Comparison of ENCODE assay signal across 1 cellular context in the genomic region with DNA sequence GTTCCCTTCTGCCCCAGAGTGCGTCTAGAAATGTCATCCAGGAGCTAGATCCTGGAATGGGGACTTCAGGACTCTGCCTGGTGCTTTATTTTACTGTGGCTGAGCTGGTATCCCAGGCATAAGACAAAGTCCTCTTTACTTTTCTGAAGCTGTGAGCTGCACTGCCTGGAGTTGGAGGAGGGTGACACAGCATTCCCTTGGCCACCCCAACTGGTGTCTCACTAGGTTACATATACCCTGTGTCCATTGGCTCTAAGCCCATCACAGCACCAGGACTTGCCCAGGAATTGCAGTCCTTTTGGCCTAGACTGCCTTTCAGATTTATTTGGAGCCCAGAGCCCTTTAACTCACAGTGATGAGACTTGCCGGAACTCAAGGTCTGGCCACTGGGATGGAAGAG.
TF ChIP-seq lines count a peak whose summit lies in the region.

No MANE protein-coding gene starts in this region.

TF ChIP-seq in HepG2, 621 proteins besides CTCF, POLR2A, EP300 and RAD21:
- TF ChIP-seq, protein P1, sequence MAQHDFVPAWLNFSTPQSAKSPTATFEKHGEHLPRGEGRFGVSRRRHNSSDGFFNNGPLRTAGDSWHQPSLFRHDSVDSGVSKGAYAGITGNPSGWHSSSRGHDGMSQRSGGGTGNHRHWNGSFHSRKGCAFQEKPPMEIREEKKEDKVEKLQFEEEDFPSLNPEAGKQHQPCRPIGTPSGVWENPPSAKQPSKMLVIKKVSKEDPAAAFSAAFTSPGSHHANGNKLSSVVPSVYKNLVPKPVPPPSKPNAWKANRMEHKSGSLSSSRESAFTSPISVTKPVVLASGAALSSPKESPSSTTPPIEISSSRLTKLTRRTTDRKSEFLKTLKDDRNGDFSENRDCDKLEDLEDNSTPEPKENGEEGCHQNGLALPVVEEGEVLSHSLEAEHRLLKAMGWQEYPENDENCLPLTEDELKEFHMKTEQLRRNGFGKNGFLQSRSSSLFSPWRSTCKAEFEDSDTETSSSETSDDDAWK (CRISPR knock-in tag; IDR thresholded peaks at IDR 0.05), result no peak
- no peak for TF ChIP-seq MBNL3 (CRISPR knock-in tag; conservative IDR thresholded peaks at IDR 0.05)
- no peak for TF ChIP-seq ZKSCAN8 (CRISPR knock-in tag; IDR thresholded peaks at IDR 0.05; ENCODE audit: borderline replicate concordance)
- no peak for TF ChIP-seq KLF15 (CRISPR knock-in tag; IDR thresholded peaks at IDR 0.05; ENCODE audit: borderline replicate concordance)
- TF ChIP-seq NFATC3 (CRISPR knock-in tag; IDR thresholded peaks at IDR 0.05), result no peak
